13 cellular contexts compared by ENCODE assay signal in the genomic region with DNA sequence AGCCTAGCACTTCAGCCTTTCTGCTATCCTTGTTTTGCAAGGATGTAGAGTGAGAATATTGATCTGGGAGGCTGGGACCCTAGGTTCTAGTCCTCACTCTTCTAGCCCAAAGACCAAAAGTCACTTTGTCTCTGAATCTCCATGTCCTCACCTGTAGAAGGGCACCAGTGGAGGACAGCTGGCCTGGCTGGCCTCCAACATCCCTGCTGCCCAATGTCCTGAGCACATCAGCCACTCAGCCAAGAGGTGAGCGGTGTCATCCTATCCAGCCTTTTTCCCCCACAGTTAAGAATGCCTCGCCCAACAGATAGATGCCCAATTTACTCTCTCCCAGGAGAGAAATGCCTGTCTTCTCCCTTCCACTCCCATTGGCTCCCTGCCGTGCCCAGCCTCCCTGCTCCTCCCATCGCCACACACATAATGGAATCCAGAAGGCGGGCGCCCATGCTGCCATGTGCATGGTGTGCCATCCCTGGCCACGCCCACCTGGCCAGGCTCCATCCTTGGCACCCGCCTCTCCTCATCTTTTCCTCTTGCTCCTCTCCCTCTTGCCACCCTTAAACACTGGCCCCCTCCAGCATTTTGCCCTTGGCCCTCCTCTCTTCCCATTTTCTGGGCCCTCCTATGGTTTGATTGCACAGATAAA.
DNase-seq lines count a peak whose midpoint lies in the region; ATAC-seq and TF ChIP-seq lines count a peak whose summit lies in the region.
"Had no signal": no experiment of that assay in that cellular context is flagged by ENCODE, and none has a peak within 500 bp of the region (broad histone marks: within the 10 kb centered on the region; RNA-seq: fewer than 3 reads in every experiment).

No MANE protein-coding gene starts in this region.

- WGBS in right cardiac atrium, result 93% methylated on average over 8 of the region's 8 CpGs

- H3K9me3 Mint-ChIP-seq in activated T-cell treated with anti-CD3 and anti-CD28 coated beads, Interleukin-2, amount 50 U/mL, for 72 hours, result peaks cover 2 to 4% of the 10 kb centered on the region in 2 donors
- H3K9me3 Mint-ChIP-seq in activated T-helper 17 cell treated with anti-CD3 and anti-CD28 coated beads, Interleukin-2, amount 50 U/mL, for 72 hours, result peaks cover 6% of the 10 kb centered on the region

- H3K27me3 ChIP-seq in right cardiac atrium (ENCODE audit: control insufficient read depth, insufficient read depth), result peaks cover 2% of the 10 kb centered on the region
- H3K27me3 ChIP-seq in uterus, result peaks cover 0 to 6% of the 10 kb centered on the region in 2 donors

- H3K4me3 ChIP-seq in right cardiac atrium (ENCODE audit: low read length) (no peak overlapping the region), uterus (no peak overlapping the region)

- DNase-seq in cardiac septum (ENCODE audit: low spot score) (peak; percentile 57), right cardiac atrium (no peak), NCI-H2196 (lab: John Stamatoyannopoulos, UW; ENCODE audit: unreplicated experiment) (peak; percentile 88), SHP77 (lab: John Stamatoyannopoulos, UW) (peak; percentile 41 to 63), uterus (no peak), GOT3 (lab: John Stamatoyannopoulos, UW) (no peak)
- DNase-seq in activated T-cell treated with anti-CD3 and anti-CD28 coated beads, Interleukin-2, amount 50 U/mL, for 72 hours, result no peak
- DNase-seq: Calu3, DMS79, HCEC 1CT, NCI-H510A treated with DMSO at 0.1 percent for 48 hours had no signal

- peaks cover 0 to 3% of the 10 kb centered on the region in 2 donors for H3K36me3 Mint-ChIP-seq in activated T-cell treated with anti-CD3 and anti-CD28 coated beads, Interleukin-2, amount 50 U/mL, for 72 hours (ENCODE audit: insufficient read depth in 2 of 2)
- no peaks in the 10 kb centered on the region for H3K36me3 Mint-ChIP-seq in activated T-helper 17 cell treated with anti-CD3 and anti-CD28 coated beads, Interleukin-2, amount 50 U/mL, for 72 hours (ENCODE audit: low read depth)

- intact Hi-C loops in cardiac septum (cut with DNase I) (no loop called here), right cardiac atrium (cut with DNase I) (no loop called here), uterus (cut with DNase I; ENCODE audit: low total_unique reads) (no loop called here)

- no peak for ATAC-seq in right cardiac atrium
- no peak for ATAC-seq in activated T-cell treated with anti-CD3 and anti-CD28 coated beads, Interleukin-2, amount 50 U/mL, for 72 hours (replicated peaks in 1 of 2)
- no peak for ATAC-seq in activated T-helper 17 cell treated with anti-CD3 and anti-CD28 coated beads, Interleukin-2, amount 50 U/mL, for 72 hours (replicated peaks)
- ATAC-seq: SK-N-SH treated with all-trans-retinoic acid at 6 μM for 48 hours had no signal

- no peak overlapping the region for H3K4me3 Mint-ChIP-seq in activated T-cell treated with anti-CD3 and anti-CD28 coated beads, Interleukin-2, amount 50 U/mL, for 72 hours
- no peak overlapping the region for H3K4me3 Mint-ChIP-seq in activated T-helper 17 cell treated with anti-CD3 and anti-CD28 coated beads, Interleukin-2, amount 50 U/mL, for 72 hours

- no peak overlapping the region for H3K27ac Mint-ChIP-seq in activated T-cell treated with anti-CD3 and anti-CD28 coated beads, Interleukin-2, amount 50 U/mL, for 72 hours
- H3K27ac Mint-ChIP-seq in activated T-helper 17 cell treated with anti-CD3 and anti-CD28 coated beads, Interleukin-2, amount 50 U/mL, for 72 hours, result no peak overlapping the region

- TF ChIP-seq POLR2A in uterus (IDR thresholded peaks at IDR 0.05), result no peak

- H3K4me1 Mint-ChIP-seq in activated T-cell treated with anti-CD3 and anti-CD28 coated beads, Interleukin-2, amount 50 U/mL, for 72 hours (ENCODE audit: low read depth), result no peaks in the 10 kb centered on the region
- no peaks in the 10 kb centered on the region for H3K4me1 Mint-ChIP-seq in activated T-helper 17 cell treated with anti-CD3 and anti-CD28 coated beads, Interleukin-2, amount 50 U/mL, for 72 hours

- H3K9me3 ChIP-seq in right cardiac atrium (ENCODE audit: control insufficient read depth, low read length) (no peaks in the 10 kb centered on the region), uterus (no peaks in the 10 kb centered on the region)

- no peaks in the 10 kb centered on the region for H3K36me3 ChIP-seq in uterus

- H3K4me1 ChIP-seq in right cardiac atrium (ENCODE audit: control insufficient read depth, insufficient read depth, low read length) (no peaks in the 10 kb centered on the region), uterus (no peaks in the 10 kb centered on the region)

- no peaks in the 10 kb centered on the region for H3K27me3 Mint-ChIP-seq in activated T-cell treated with anti-CD3 and anti-CD28 coated beads, Interleukin-2, amount 50 U/mL, for 72 hours (ENCODE audit: low read depth)
- peaks cover 9% of the 10 kb centered on the region for H3K27me3 Mint-ChIP-seq in activated T-helper 17 cell treated with anti-CD3 and anti-CD28 coated beads, Interleukin-2, amount 50 U/mL, for 72 hours

- H3K27ac ChIP-seq in right cardiac atrium (ENCODE audit: low read length) (no peak overlapping the region), uterus (no peak overlapping the region)

- TF ChIP-seq CTCF in uterus (IDR thresholded peaks at IDR 0.05), result no peak

Comparison
In these comparisons a context has a peak if more than half of its experiments do, and no peak if none do; other contexts are left out.
1. DNase-seq: peak in cardiac septum (single experiment), NCI-H2196 (single experiment) and SHP77 (2 of 2); none in right cardiac atrium (0 of 3), uterus (0 of 2), GOT3 (single experiment) and activated T-cell treated with anti-CD3 and anti-CD28 coated beads, Interleukin-2, amount 50 U/mL, for 72 hours (0 of 2).